Comparison of ENCODE assay signal across 1 cellular context in the genomic region with DNA sequence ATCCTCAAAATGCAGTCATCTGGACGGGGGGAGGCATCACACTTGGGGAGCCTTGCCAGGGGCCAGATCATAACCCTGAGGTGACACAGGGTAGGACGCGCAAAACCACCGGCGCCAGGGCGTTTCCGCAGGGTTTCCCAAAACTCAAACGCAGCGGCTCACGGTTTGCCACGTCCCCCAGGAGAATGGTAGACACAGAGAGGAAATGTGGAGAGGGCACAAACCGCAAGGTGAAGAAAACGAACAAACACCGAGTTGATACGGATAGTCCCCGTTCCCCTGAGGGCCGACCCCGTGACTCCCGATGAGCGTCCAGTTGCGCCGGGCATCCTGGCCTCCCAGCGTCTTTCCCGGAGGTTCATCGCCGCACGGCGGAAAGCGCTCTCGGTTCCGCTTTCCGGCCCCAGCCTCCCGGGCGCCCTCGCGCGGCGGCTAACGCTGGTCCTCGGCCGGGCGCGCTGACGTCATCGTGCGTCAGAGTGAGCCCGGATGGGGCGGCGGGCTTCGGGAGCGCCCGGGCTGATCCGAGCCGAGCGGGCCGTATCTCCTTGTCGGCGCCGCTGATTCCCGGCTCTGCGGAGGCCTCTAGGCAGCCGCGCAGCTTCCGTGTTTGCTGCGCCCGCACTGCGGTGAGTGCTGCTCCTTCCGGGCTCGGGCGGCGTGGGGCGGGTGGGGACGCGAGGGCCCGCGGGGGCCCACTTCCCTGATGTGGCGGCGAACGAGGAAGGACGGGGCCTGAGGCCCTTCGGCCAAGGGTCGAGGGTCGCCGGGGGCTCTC.
TF ChIP-seq lines count a peak whose summit lies in the region.

A gene (plus strand): TSS at position 467 of the 778 bp plus-strand sequence. CDS start 2,641 bp downstream, outside the sequence.

TF ChIP-seq in A549, 52 proteins besides CTCF, POLR2A, EP300 and RAD21 (continued from another document):
- TF ChIP-seq, protein P1, sequence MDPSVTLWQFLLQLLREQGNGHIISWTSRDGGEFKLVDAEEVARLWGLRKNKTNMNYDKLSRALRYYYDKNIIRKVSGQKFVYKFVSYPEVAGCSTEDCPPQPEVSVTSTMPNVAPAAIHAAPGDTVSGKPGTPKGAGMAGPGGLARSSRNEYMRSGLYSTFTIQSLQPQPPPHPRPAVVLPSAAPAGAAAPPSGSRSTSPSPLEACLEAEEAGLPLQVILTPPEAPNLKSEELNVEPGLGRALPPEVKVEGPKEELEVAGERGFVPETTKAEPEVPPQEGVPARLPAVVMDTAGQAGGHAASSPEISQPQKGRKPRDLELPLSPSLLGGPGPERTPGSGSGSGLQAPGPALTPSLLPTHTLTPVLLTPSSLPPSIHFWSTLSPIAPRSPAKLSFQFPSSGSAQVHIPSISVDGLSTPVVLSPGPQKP (IDR thresholded peaks at IDR 0.05; ENCODE audit: low read depth, low read length) = no peak
- TF ChIP-seq EHF (CRISPR knock-in tag; IDR thresholded peaks at IDR 0.05) (no peak), BHLHE40 (IDR thresholded peaks at IDR 0.05; ENCODE audit: low read depth, low read length) (no peak), ZSCAN20 (CRISPR knock-in tag; IDR thresholded peaks at IDR 0.05) (no peak), TFCP2L1 (CRISPR knock-in tag; IDR thresholded peaks at IDR 0.05) (no peak), POLR2AphosphoS2 (conservative IDR thresholded peaks at IDR 0.05; ENCODE audit: low read length) (no peak), FOSL2 (IDR thresholded peaks at IDR 0.05) (no peak), FOSL2 (CRISPR knock-in tag; IDR thresholded peaks at IDR 0.05) (peak; percentile 89), HOXA7 (CRISPR knock-in tag; IDR thresholded peaks at IDR 0.05) (no peak), KDM1A (IDR thresholded peaks at IDR 0.05; ENCODE audit: low read depth) (no peak), EHMT2 (IDR thresholded peaks at IDR 0.05; ENCODE audit: low read depth) (no peak), KDM5A (IDR thresholded peaks at IDR 0.05) (no peak), CBX8 (IDR thresholded peaks at IDR 0.05) (no peak), FOXS1 (CRISPR knock-in tag; IDR thresholded peaks at IDR 0.05) (no peak), ZNF302 (CRISPR knock-in tag; IDR thresholded peaks at IDR 0.05) (no peak), FOSB (CRISPR knock-in tag; IDR thresholded peaks at IDR 0.05) (no peak), CEBPB (IDR thresholded peaks at IDR 0.05) (no peak; a peak in 1 of 4 replicates), MAFK (IDR thresholded peaks at IDR 0.05; ENCODE audit: partially characterized antibody) (no peak)
- TF ChIP-seq, protein P2, sequence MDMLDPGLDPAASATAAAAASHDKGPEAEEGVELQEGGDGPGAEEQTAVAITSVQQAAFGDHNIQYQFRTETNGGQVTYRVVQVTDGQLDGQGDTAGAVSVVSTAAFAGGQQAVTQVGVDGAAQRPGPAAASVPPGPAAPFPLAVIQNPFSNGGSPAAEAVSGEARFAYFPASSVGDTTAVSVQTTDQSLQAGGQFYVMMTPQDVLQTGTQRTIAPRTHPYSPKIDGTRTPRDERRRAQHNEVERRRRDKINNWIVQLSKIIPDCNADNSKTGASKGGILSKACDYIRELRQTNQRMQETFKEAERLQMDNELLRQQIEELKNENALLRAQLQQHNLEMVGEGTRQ (IDR thresholded peaks at IDR 0.05) = no peak; the same call in 1 of the 2 replicates
- TF ChIP-seq, protein P3, sequence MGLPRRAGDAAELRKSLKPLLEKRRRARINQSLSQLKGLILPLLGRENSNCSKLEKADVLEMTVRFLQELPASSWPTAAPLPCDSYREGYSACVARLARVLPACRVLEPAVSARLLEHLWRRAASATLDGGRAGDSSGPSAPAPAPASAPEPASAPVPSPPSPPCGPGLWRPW (IDR thresholded peaks at IDR 0.05) = no peak
- TF ChIP-seq, protein P4, sequence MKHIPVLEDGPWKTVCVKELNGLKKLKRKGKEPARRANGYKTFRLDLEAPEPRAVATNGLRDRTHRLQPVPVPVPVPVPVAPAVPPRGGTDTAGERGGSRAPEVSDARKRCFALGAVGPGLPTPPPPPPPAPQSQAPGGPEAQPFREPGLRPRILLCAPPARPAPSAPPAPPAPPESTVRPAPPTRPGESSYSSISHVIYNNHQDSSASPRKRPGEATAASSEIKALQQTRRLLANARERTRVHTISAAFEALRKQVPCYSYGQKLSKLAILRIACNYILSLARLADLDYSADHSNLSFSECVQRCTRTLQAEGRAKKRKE (CRISPR knock-in tag; IDR thresholded peaks at IDR 0.05; ENCODE audit: low read depth) = no peak
- TF ChIP-seq, protein P5, sequence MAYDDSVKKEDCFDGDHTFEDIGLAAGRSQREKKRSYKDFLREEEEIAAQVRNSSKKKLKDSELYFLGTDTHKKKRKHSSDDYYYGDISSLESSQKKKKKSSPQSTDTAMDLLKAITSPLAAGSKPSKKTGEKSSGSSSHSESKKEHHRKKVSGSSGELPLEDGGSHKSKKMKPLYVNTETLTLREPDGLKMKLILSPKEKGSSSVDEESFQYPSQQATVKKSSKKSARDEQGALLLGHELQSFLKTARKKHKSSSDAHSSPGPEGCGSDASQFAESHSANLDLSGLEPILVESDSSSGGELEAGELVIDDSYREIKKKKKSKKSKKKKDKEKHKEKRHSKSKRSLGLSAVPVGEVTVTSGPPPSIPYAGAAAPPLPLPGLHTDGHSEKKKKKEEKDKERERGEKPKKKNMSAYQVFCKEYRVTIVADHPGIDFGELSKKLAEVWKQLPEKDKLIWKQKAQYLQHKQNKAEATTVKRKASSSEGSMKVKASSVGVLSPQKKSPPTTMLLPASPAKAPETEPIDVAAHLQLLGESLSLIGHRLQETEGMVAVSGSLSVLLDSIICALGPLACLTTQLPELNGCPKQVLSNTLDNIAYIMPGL (CRISPR knock-in tag; IDR thresholded peaks at IDR 0.05; ENCODE audit: borderline replicate concordance) = no peak
- TF ChIP-seq, protein P6, sequence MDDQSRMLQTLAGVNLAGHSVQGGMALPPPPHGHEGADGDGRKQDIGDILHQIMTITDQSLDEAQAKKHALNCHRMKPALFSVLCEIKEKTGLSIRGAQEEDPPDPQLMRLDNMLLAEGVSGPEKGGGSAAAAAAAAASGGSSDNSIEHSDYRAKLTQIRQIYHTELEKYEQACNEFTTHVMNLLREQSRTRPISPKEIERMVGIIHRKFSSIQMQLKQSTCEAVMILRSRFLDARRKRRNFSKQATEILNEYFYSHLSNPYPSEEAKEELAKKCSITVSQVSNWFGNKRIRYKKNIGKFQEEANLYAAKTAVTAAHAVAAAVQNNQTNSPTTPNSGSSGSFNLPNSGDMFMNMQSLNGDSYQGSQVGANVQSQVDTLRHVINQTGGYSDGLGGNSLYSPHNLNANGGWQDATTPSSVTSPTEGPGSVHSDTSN (IDR thresholded peaks at IDR 0.05) = no peak
